12 cellular contexts compared by ENCODE assay signal in genomic region chr18:58202406-58202730, GRCh38.
A peak's percentile ranks its signal among the peaks of the same experiment; 100 is the strongest.
DNase-seq lines count a peak whose midpoint lies in the region; ATAC-seq and TF ChIP-seq lines count a peak whose summit lies in the region.
"Had no signal": no experiment of that assay in that cellular context is flagged by ENCODE, and none has a peak within 500 bp of the region (broad histone marks: within the 10 kb centered on the region; RNA-seq: fewer than 3 reads in every experiment).

No MANE protein-coding gene starts in this region.

- in situ Hi-C loops in transverse colon (cut with MboI; ENCODE audit: low pct_ligation_motif_present in 1 of 4, low pct_unique_long_range_greater_than_20kb in 1 of 4, low sequenced_read_pairs in 3 of 4) = no loop called here

- H3K27ac Mint-ChIP-seq in activated naive CD8-positive, alpha-beta T cell treated with anti-CD3 and anti-CD28 coated beads for 36 hours = no peak overlapping the region

- ATAC-seq in right cardiac atrium (peak; percentile 17 to 27), HG03469 (IDR thresholded peaks at IDR 0.05; ENCODE audit: unreplicated experiment) (no peak)

- H3K27me3 Mint-ChIP-seq in activated naive CD8-positive, alpha-beta T cell treated with anti-CD3 and anti-CD28 coated beads for 36 hours = no peaks in the 10 kb centered on the region

- H3K4me1 Mint-ChIP-seq in activated naive CD8-positive, alpha-beta T cell treated with anti-CD3 and anti-CD28 coated beads for 36 hours = no peaks in the 10 kb centered on the region

- DNase-seq in NCI-H2107 treated with DMSO at 0.1 percent for 48 hours (lab: John Stamatoyannopoulos, UW; ENCODE audit: unreplicated experiment) (peak; percentile 79), NCI-H2107 (lab: John Stamatoyannopoulos, UW) (no peak), RPMI7951 (ENCODE audit: low read depth) (peak; percentile 81), right cardiac atrium (no peak), transverse colon (peak; percentile 46), HuH-7 (ENCODE audit: low spot score) (no peak)
- DNase-seq in activated naive CD8-positive, alpha-beta T cell treated with anti-CD3 and anti-CD28 coated beads for 36 hours = no peak
- DNase-seq: activated naive CD4-positive, alpha-beta T cell; effector memory CD4-positive, alpha-beta T cell; NCI-H2081 had no signal

- H3K4me3 Mint-ChIP-seq in activated naive CD8-positive, alpha-beta T cell treated with anti-CD3 and anti-CD28 coated beads for 36 hours = no peak overlapping the region

- no peaks in the 10 kb centered on the region for H3K9me3 Mint-ChIP-seq in activated naive CD8-positive, alpha-beta T cell treated with anti-CD3 and anti-CD28 coated beads for 36 hours

- H3K36me3 ChIP-seq in transverse colon = no peaks in the 10 kb centered on the region

- no peak for TF ChIP-seq CTCF in transverse colon (IDR thresholded peaks at IDR 0.05)

- no peak for TF ChIP-seq EP300 in transverse colon (IDR thresholded peaks at IDR 0.05; ENCODE audit: low read depth)

- no peak for TF ChIP-seq POLR2A in transverse colon (IDR thresholded peaks at IDR 0.05)

- intact Hi-C loops in right cardiac atrium (cut with DNase I) (loop anchor here in 1 of 4 donors (10.0 kb wide), 1 partner anchor 112 kb away; no protein-coding TSS in a partner anchor), transverse colon (cut with DNase I; ENCODE audit: low total_unique reads) (no loop called here)

- H3K27ac ChIP-seq in right cardiac atrium (ENCODE audit: low read length) = no peak overlapping the region
- H3K27ac ChIP-seq in transverse colon = peak overlapping the region; percentile 68 to 82 (median 73)
- H3K27ac ChIP-seq: skin epidermis had no signal

- H3K4me3 ChIP-seq in right cardiac atrium (ENCODE audit: low read length) (no peak overlapping the region), transverse colon (no peak overlapping the region)
- H3K4me3 ChIP-seq: skin epidermis had no signal

- H3K4me1 ChIP-seq in right cardiac atrium (ENCODE audit: control insufficient read depth, insufficient read depth, low read length) (peaks cover 4% of the 10 kb centered on the region), transverse colon (peaks cover 0 to 45% (median 29%) of the 10 kb centered on the region in 4 donors)

- H3K9me3 ChIP-seq in right cardiac atrium (ENCODE audit: control insufficient read depth, low read length) = no peaks in the 10 kb centered on the region
- no peaks in the 10 kb centered on the region for H3K9me3 ChIP-seq in transverse colon

- WGBS in right cardiac atrium = 69% methylated on average over 5 of the region's 5 CpGs
- WGBS in transverse colon (ENCODE audit: low coverage in 1 of 2), 2 donors = 52% methylated on average over 5 of the region's 5 CpGs; no CpG with 5 or more reads in 1 of the 2 donors

- H3K36me3 Mint-ChIP-seq in activated naive CD8-positive, alpha-beta T cell treated with anti-CD3 and anti-CD28 coated beads for 36 hours = no peaks in the 10 kb centered on the region

- H3K27me3 ChIP-seq in right cardiac atrium (ENCODE audit: control insufficient read depth, insufficient read depth) (no peaks in the 10 kb centered on the region), transverse colon (no peaks in the 10 kb centered on the region)

Comparison
In these comparisons a context has a peak if more than half of its experiments do, and no peak if none do; other contexts are left out.
1. DNase-seq: peak in NCI-H2107 treated with DMSO at 0.1 percent for 48 hours (single experiment), RPMI7951 (single experiment) and transverse colon (single experiment); none in NCI-H2107 (single experiment), right cardiac atrium (0 of 3), HuH-7 (single experiment) and activated naive CD8-positive, alpha-beta T cell treated with anti-CD3 and anti-CD28 coated beads for 36 hours (single experiment).